22 cellular contexts compared by ENCODE assay signal in the genomic region with DNA sequence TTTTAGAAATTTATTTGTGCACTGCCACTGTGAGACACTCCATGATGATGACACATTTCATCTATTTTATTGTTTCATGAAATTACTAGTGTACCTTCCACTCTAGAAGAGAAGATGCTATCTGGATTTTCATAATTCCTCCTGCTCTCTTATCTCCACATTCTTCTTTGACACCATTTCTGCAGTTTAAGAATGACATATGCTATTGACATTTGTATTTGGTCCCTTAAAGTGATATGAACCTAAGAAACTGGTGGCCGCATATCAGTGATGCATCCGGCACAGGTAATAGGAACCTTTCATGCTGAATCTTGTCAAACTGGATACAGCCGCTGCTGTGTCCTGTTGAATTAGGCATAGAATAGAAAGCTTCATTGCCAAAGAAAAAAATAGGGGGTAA.
DNase-seq lines count a peak whose midpoint lies in the region; ATAC-seq, FAIRE-seq and TF ChIP-seq lines count a peak whose summit lies in the region.
"Had no signal": no experiment of that assay in that cellular context is flagged by ENCODE, and none has a peak within 500 bp of the region (broad histone marks: within the 10 kb centered on the region; RNA-seq: fewer than 3 reads in every experiment).

No MANE protein-coding gene starts in this region.

- H3K27me3 Mint-ChIP-seq in CD4-positive, alpha-beta T cell, result peaks cover 5% of the 10 kb centered on the region
- peaks cover 1 to 8% of the 10 kb centered on the region in 2 donors for H3K27me3 Mint-ChIP-seq in CD4-positive, alpha-beta memory T cell
- no peaks in the 10 kb centered on the region for H3K27me3 Mint-ChIP-seq in T-helper 17 cell

- no peak overlapping the region for H3K4me3 ChIP-seq in CD4-positive, alpha-beta memory T cell (ENCODE audit: low read length in 2 of 2)
- H3K4me3 ChIP-seq: GM23248, K562 had no signal

- no peak overlapping the region for H3K4me3 Mint-ChIP-seq in CD4-positive, alpha-beta T cell
- peak overlapping the region in 7 of 8 donors; percentile 18 to 46 (median 30) for H3K4me3 Mint-ChIP-seq in CD4-positive, alpha-beta memory T cell
- peak overlapping the region; percentile 57 for H3K4me3 Mint-ChIP-seq in T-helper 17 cell

- peak overlapping the region; percentile 91 for H3K27ac Mint-ChIP-seq in CD4-positive, alpha-beta T cell
- peak overlapping the region in 6 of 7 donors; percentile 33 to 92 (median 58) for H3K27ac Mint-ChIP-seq in CD4-positive, alpha-beta memory T cell
- H3K27ac Mint-ChIP-seq in T-helper 17 cell, result no peak overlapping the region

- FAIRE-seq in endometrium (lab: Jason Lieb, UNC), result peak; percentile 8
- FAIRE-seq: GM19239, K562 had no signal

- peaks cover 5% of the 10 kb centered on the region for H3K36me3 Mint-ChIP-seq in CD4-positive, alpha-beta T cell (ENCODE audit: low read depth)
- H3K36me3 Mint-ChIP-seq in CD4-positive, alpha-beta memory T cell, result no peaks in the 10 kb centered on the region
- peaks cover 3% of the 10 kb centered on the region for H3K36me3 Mint-ChIP-seq in T-helper 17 cell (ENCODE audit: low read depth)

- peaks cover 65% of the 10 kb centered on the region for H3K4me1 Mint-ChIP-seq in CD4-positive, alpha-beta T cell (ENCODE audit: low read depth)
- peaks cover 17 to 52% (median 34%) of the 10 kb centered on the region in 4 donors for H3K4me1 Mint-ChIP-seq in CD4-positive, alpha-beta memory T cell
- peaks cover 10% of the 10 kb centered on the region for H3K4me1 Mint-ChIP-seq in T-helper 17 cell

- H3K36me3 ChIP-seq in CD4-positive, alpha-beta memory T cell (ENCODE audit: insufficient read depth, low read length), result no peaks in the 10 kb centered on the region

- no peak for ATAC-seq in CD4-positive, alpha-beta T cell (ENCODE audit: poor library complexity)
- ATAC-seq in T-helper 17 cell (no peak), GM18520 (IDR thresholded peaks at IDR 0.05; ENCODE audit: unreplicated experiment) (no peak)
- ATAC-seq: HCT116, K562 had no signal

- peaks cover 3% of the 10 kb centered on the region for H3K9me3 Mint-ChIP-seq in CD4-positive, alpha-beta T cell
- peaks cover 0 to 5% (median 0%) of the 10 kb centered on the region in 8 donors for H3K9me3 Mint-ChIP-seq in CD4-positive, alpha-beta memory T cell

- H3K4me1 ChIP-seq in CD4-positive, alpha-beta memory T cell (ENCODE audit: insufficient read depth, low read length), result peaks cover 27% of the 10 kb centered on the region
- H3K4me1 ChIP-seq: Caco-2 had no signal

- H3K27ac ChIP-seq in CD4-positive, alpha-beta T cell (ENCODE audit: low read depth, low read length), result no peak overlapping the region
- no peak overlapping the region for H3K27ac ChIP-seq in CD4-positive, alpha-beta memory T cell (ENCODE audit: low read depth, low read length)
- H3K27ac ChIP-seq: C4-2B, GM23248 had no signal

- CTCF ChIA-PET in CD4-positive, alpha-beta T cell (lab: Charles Lee), result interaction anchor here (1.6 kb wide), 2 partner anchors 13 to 81 kb away, joined by 4 to 5 read pairs; no protein-coding TSS in a partner anchor
- CTCF ChIA-PET in CD4-positive, alpha-beta memory T cell (lab: Charles Lee; ENCODE audit: partially characterized antibody), result interaction anchor here (1.4 to 1.9 kb wide), 4 partner anchors 10 to 34 kb away, joined by 5 to 27 read pairs (median 9); no protein-coding TSS in a partner anchor

- H3K9me3 ChIP-seq in CD4-positive, alpha-beta T cell (ENCODE audit: control insufficient read depth, low read length), result no peaks in the 10 kb centered on the region
- H3K9me3 ChIP-seq in CD4-positive, alpha-beta memory T cell (ENCODE audit: control insufficient read depth in 1 of 2, low read length in 2 of 2), result no peaks in the 10 kb centered on the region
- H3K9me3 ChIP-seq in T-helper 17 cell (ENCODE audit: control insufficient read depth, low read length, poor library complexity, severe bottlenecking), result no peaks in the 10 kb centered on the region
- H3K9me3 ChIP-seq: Caco-2, SK-N-SH had no signal

- TF ChIP-seq CTCF in CD4-positive, alpha-beta T cell (IDR thresholded peaks at IDR 0.05), result no peak

- H3K27me3 ChIP-seq in CD4-positive, alpha-beta T cell (ENCODE audit: control insufficient read depth, insufficient read depth, low read length), result no peaks in the 10 kb centered on the region
- no peaks in the 10 kb centered on the region for H3K27me3 ChIP-seq in CD4-positive, alpha-beta memory T cell (ENCODE audit: insufficient read depth, low read length)

- DNase-seq in CD4-positive, alpha-beta T cell, result no peak
- DNase-seq in CD4-positive, alpha-beta memory T cell, result no peak
- DNase-seq in T-helper 17 cell (no peak), D341Med (ENCODE audit: low spot score) (no peak), AG20443 (ENCODE audit: low spot score) (no peak)
- DNase-seq: ACHN, AML-193, Caco-2, DMS153, GF-D8, GM23248, NCI-H1694 treated with DMSO at 0.1 percent for 48 hours, NCI-H510A, NCI-H748 treated with DMSO at 0.1 percent for 48 hours, SHP77, SK-N-SH had no signal

- intact Hi-C loops in CD4-positive, alpha-beta T cell (cut with DNase I, micrococcal nuclease), result no loop called here
- intact Hi-C loops in CD4-positive, alpha-beta memory T cell (cut with micrococcal nuclease), result no loop called here

- POLR2A ChIA-PET in CD4-positive, alpha-beta T cell (lab: Charles Lee), result interaction anchor here (1.1 kb wide), 1 partner anchor 22 kb away, joined by 3 read pairs; no protein-coding TSS in a partner anchor
- POLR2A ChIA-PET in CD4-positive, alpha-beta memory T cell (lab: Charles Lee; ENCODE audit: partially characterized antibody), result interaction anchor here (1.3 to 1.4 kb wide), 2 partner anchors 13 to 38 kb away, joined by 3 read pairs; no protein-coding TSS in a partner anchor
